In the genomic region with DNA sequence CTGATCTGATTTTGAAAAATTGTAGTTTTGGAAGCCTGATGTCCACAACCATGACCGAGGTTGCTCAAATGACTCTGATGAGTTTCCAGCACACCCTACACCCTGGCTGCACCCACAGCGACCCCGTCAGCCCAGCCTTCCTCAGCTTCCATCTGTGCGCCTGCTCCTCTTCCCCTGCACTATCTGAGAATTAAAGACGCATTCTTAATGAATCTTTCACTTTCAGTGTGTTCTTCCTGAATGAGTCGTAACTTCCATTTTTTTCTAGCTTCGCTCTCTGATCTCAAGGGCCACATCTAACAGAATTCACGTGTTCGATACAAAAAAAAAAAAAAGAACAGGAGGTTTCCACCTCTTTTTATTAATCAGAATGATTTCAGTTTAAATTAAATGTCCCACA, we compare ENCODE assay signal across 8 cellular contexts. TPM values are rescaled to one million over a fixed set of nuclear protein-coding genes. Genes with fewer than 3 reads are reported as not detected.
A peak's percentile ranks its signal among the peaks of the same experiment; 100 is the strongest.
DNase-seq lines count a peak whose midpoint lies in the region; ATAC-seq and TF ChIP-seq lines count a peak whose summit lies in the region.

No MANE protein-coding gene starts in this region.

- H3K4me1 ChIP-seq in right lobe of liver = peaks cover 0 to 9% (median 2%) of the 10 kb centered on the region in 4 donors

- ATAC-seq in GM21528 (IDR thresholded peaks at IDR 0.05; ENCODE audit: low FRiP score, unreplicated experiment) (peak; percentile 57), right lobe of liver (peak; percentile 59 to 84 (median 79)), HG03457 (IDR thresholded peaks at IDR 0.05; ENCODE audit: unreplicated experiment) (no peak)
- peak; percentile 68 to 82 for ATAC-seq in activated naive CD4-positive, alpha-beta T cell treated with anti-CD3 and anti-CD28 coated beads, Interleukin-2, amount 50 U/mL, for 72 hours
- ATAC-seq in stimulated activated naive CD8-positive, alpha-beta T cell treated with anti-CD3 and anti-CD28 coated beads, Interleukin-15, amount 100 ng/mL, for 72 hours = peak; percentile 77

- H3K9me3 Mint-ChIP-seq in activated naive CD4-positive, alpha-beta T cell treated with anti-CD3 and anti-CD28 coated beads, Interleukin-2, amount 50 U/mL, for 72 hours = peaks cover 0 to 5% of the 10 kb centered on the region in 2 donors
- H3K9me3 Mint-ChIP-seq in stimulated activated naive CD8-positive, alpha-beta T cell treated with anti-CD3 and anti-CD28 coated beads, Interleukin-15, amount 100 ng/mL, for 72 hours = no peaks in the 10 kb centered on the region

- no peak for TF ChIP-seq POLR2A in right lobe of liver (IDR thresholded peaks at IDR 0.05)

- H3K36me3 ChIP-seq in MG63 (no peaks in the 10 kb centered on the region), right lobe of liver (no peaks in the 10 kb centered on the region)

- WGBS in right lobe of liver (ENCODE audit: insufficient coverage, low coverage, low lambda C conversion rate, missing lambda C conversion rate) = 22% methylated on average over 7 of the region's 9 CpGs

- TF ChIP-seq CTCF in right lobe of liver (IDR thresholded peaks at IDR 0.05) = peak in 1 of 4 donors; percentile 6

- DNase-seq in EL = peak; percentile 60
- no peak for DNase-seq in MG63
- peak in 1 of 2 donors; percentile 58 for DNase-seq in activated naive CD4-positive, alpha-beta T cell treated with anti-CD3 and anti-CD28 coated beads, Interleukin-2, amount 50 U/mL, for 72 hours (ENCODE audit: low spot score in 2 of 2)
- peak in 1 of 3 donors; percentile 51 for DNase-seq in right lobe of liver
- DNase-seq in stimulated activated naive CD8-positive, alpha-beta T cell treated with anti-CD3 and anti-CD28 coated beads, Interleukin-15, amount 100 ng/mL, for 72 hours = peak in 1 of 2 donors; percentile 33
- DNase-seq in NCI-H2227 treated with DMSO at 0.1 percent for 48 hours (lab: John Stamatoyannopoulos, UW) = no peak

- H3K27me3 Mint-ChIP-seq in stimulated activated naive CD8-positive, alpha-beta T cell treated with anti-CD3 and anti-CD28 coated beads, Interleukin-15, amount 100 ng/mL, for 72 hours = peaks cover 12% of the 10 kb centered on the region

- peak overlapping the region; percentile 56 to 62 for H3K4me3 Mint-ChIP-seq in stimulated activated naive CD8-positive, alpha-beta T cell treated with anti-CD3 and anti-CD28 coated beads, Interleukin-15, amount 100 ng/mL, for 72 hours

- peaks cover 50% of the 10 kb centered on the region for H3K4me1 Mint-ChIP-seq in stimulated activated naive CD8-positive, alpha-beta T cell treated with anti-CD3 and anti-CD28 coated beads, Interleukin-15, amount 100 ng/mL, for 72 hours

- H3K27me3 ChIP-seq in MG63 (no peaks in the 10 kb centered on the region), right lobe of liver (no peaks in the 10 kb centered on the region)

- no peaks in the 10 kb centered on the region for H3K9me3 ChIP-seq in MG63
- no peaks in the 10 kb centered on the region for H3K9me3 ChIP-seq in right lobe of liver

- H3K4me3 ChIP-seq in MG63 (peak overlapping the region; percentile 25), right lobe of liver (peak overlapping the region; percentile 1 to 20 (median 16))

- intact Hi-C loops in right lobe of liver (cut with DNase I) = no loop called here

- peaks cover 7 to 8% of the 10 kb centered on the region in 2 donors for H3K36me3 Mint-ChIP-seq in activated naive CD4-positive, alpha-beta T cell treated with anti-CD3 and anti-CD28 coated beads, Interleukin-2, amount 50 U/mL, for 72 hours

- peak overlapping the region in 2 of 3 donors; percentile 8 to 49 for H3K27ac ChIP-seq in right lobe of liver

- peak overlapping the region in 1 of 2 donors; percentile 31 for H3K27ac Mint-ChIP-seq in activated naive CD4-positive, alpha-beta T cell treated with anti-CD3 and anti-CD28 coated beads, Interleukin-2, amount 50 U/mL, for 72 hours
- peak overlapping the region; percentile 72 for H3K27ac Mint-ChIP-seq in stimulated activated naive CD8-positive, alpha-beta T cell treated with anti-CD3 and anti-CD28 coated beads, Interleukin-15, amount 100 ng/mL, for 72 hours

RNA-seq across cellular contexts. Expression of a gene that starts 21.3 kb away (rescaled TPM):
- 16.5 and 17.2 TPM in 2 replicates for total RNA-seq in MG63 (2014; rRNA removed; shearing (Covaris generic); ENCODE audit: low replicate concordance)
- total RNA-seq in activated naive CD4-positive, alpha-beta T cell treated with anti-CD3 and anti-CD28 coated beads, Interleukin-2, amount 50 U/mL, for 72 hours = 10 to 100 TPM; 15.0 to 22.4 TPM
- total RNA-seq in right lobe of liver = 10 to 100 TPM; 28.7 to 46.3 (median 39.6) TPM
